In the genomic region with DNA sequence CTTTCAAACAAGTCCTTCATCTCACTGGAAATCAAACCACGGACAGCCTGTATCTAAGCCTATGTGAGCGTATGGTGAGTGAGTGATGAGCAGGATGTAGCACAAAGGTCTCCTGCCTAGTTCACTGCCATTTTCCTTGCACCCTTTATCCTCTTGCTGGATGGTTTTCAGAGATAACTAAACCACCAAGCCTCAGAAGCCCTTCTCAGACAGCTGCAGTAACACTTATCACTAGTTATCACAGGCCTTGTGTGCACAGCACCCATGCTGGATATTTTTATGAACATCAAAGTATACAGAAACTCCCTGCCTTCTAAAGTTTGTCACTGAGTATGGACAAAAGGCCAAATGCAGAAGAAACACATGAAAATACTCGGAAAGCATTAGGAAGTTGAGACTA, we compare ENCODE assay signal across 1 cellular context.
TF ChIP-seq lines count a peak whose summit lies in the region.

No MANE protein-coding gene starts in this region.

TF ChIP-seq in K562, 482 proteins besides CTCF, POLR2A, EP300 and RAD21 (continued from another document and continues in another):
- no peak for TF ChIP-seq SP1 (CRISPR knock-in tag; IDR thresholded peaks at IDR 0.05)
- peak; percentile 97 for TF ChIP-seq ARID1B (IDR thresholded peaks at IDR 0.05)
- peak; percentile 69 for TF ChIP-seq FOXA1 (IDR thresholded peaks at IDR 0.05; ENCODE audit: borderline replicate concordance)
- peak; percentile 72 for TF ChIP-seq MECOM (CRISPR knock-in tag; IDR thresholded peaks at IDR 0.05)
- TF ChIP-seq NBN (IDR thresholded peaks at IDR 0.05; ENCODE audit: low read depth): peak; percentile 72; the same call in 1 of the 2 replicates
- TF ChIP-seq IFI16 (CRISPR knock-in tag; IDR thresholded peaks at IDR 0.05): no peak
- peak; percentile 77; the same call in 1 of the 2 replicates for TF ChIP-seq CBFB (CRISPR knock-in tag; IDR thresholded peaks at IDR 0.05)
- TF ChIP-seq TEAD4 (IDR thresholded peaks at IDR 0.05; ENCODE audit: low read length): peak; percentile 99
- no peak for TF ChIP-seq TEAD4 (CRISPR knock-in tag; IDR thresholded peaks at IDR 0.05; ENCODE audit: borderline replicate concordance)
- TF ChIP-seq ZNF584 (CRISPR knock-in tag; IDR thresholded peaks at IDR 0.05; ENCODE audit: low read depth): peak; percentile 68; the same call in 1 of the 2 replicates
- TF ChIP-seq PHF20 (IDR thresholded peaks at IDR 0.05; ENCODE audit: partially characterized antibody): no peak
- no peak for TF ChIP-seq PCBP2 (IDR thresholded peaks at IDR 0.05; ENCODE audit: low read depth, low read length, poor library complexity, severe bottlenecking)
- no peak for TF ChIP-seq ZFP30 (CRISPR knock-in tag; IDR thresholded peaks at IDR 0.05; ENCODE audit: borderline replicate concordance)
- TF ChIP-seq, protein P1, sequence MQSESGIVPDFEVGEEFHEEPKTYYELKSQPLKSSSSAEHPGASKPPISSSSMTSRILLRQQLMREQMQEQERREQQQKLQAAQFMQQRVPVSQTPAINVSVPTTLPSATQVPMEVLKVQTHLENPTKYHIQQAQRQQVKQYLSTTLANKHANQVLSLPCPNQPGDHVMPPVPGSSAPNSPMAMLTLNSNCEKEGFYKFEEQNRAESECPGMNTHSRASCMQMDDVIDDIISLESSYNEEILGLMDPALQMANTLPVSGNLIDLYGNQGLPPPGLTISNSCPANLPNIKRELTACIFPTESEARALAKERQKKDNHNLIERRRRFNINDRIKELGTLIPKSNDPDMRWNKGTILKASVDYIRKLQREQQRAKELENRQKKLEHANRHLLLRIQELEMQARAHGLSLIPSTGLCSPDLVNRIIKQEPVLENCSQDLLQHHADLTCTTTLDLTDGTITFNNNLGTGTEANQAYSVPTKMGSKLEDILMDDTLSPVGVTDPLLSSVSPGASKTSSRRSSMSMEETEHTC (IDR thresholded peaks at IDR 0.05): no peak
- no peak for TF ChIP-seq HEY1 (CRISPR knock-in tag; IDR thresholded peaks at IDR 0.05; ENCODE audit: borderline replicate concordance)
- TF ChIP-seq SRF (CRISPR knock-in tag; IDR thresholded peaks at IDR 0.05): no peak
- TF ChIP-seq, protein P2, sequence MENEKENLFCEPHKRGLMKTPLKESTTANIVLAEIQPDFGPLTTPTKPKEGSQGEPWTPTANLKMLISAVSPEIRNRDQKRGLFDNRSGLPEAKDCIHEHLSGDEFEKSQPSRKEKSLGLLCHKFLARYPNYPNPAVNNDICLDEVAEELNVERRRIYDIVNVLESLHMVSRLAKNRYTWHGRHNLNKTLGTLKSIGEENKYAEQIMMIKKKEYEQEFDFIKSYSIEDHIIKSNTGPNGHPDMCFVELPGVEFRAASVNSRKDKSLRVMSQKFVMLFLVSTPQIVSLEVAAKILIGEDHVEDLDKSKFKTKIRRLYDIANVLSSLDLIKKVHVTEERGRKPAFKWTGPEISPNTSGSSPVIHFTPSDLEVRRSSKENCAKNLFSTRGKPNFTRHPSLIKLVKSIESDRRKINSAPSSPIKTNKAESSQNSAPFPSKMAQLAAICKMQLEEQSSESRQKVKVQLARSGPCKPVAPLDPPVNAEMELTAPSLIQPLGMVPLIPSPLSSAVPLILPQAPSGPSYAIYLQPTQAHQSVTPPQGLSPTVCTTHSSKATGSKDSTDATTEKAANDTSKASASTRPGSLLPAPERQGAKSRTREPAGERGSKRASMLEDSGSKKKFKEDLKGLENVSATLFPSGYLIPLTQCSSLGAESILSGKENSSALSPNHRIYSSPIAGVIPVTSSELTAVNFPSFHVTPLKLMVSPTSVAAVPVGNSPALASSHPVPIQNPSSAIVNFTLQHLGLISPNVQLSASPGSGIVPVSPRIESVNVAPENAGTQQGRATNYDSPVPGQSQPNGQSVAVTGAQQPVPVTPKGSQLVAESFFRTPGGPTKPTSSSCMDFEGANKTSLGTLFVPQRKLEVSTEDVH (IDR thresholded peaks at IDR 0.05; ENCODE audit: low read depth, partially characterized antibody): no peak
- TF ChIP-seq, protein P3, sequence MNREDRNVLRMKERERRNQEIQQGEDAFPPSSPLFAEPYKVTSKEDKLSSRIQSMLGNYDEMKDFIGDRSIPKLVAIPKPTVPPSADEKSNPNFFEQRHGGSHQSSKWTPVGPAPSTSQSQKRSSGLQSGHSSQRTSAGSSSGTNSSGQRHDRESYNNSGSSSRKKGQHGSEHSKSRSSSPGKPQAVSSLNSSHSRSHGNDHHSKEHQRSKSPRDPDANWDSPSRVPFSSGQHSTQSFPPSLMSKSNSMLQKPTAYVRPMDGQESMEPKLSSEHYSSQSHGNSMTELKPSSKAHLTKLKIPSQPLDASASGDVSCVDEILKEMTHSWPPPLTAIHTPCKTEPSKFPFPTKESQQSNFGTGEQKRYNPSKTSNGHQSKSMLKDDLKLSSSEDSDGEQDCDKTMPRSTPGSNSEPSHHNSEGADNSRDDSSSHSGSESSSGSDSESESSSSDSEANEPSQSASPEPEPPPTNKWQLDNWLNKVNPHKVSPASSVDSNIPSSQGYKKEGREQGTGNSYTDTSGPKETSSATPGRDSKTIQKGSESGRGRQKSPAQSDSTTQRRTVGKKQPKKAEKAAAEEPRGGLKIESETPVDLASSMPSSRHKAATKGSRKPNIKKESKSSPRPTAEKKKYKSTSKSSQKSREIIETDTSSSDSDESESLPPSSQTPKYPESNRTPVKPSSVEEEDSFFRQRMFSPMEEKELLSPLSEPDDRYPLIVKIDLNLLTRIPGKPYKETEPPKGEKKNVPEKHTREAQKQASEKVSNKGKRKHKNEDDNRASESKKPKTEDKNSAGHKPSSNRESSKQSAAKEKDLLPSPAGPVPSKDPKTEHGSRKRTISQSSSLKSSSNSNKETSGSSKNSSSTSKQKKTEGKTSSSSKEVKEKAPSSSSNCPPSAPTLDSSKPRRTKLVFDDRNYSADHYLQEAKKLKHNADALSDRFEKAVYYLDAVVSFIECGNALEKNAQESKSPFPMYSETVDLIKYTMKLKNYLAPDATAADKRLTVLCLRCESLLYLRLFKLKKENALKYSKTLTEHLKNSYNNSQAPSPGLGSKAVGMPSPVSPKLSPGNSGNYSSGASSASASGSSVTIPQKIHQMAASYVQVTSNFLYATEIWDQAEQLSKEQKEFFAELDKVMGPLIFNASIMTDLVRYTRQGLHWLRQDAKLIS (CRISPR knock-in tag; IDR thresholded peaks at IDR 0.05): no peak
- TF ChIP-seq, protein P4, sequence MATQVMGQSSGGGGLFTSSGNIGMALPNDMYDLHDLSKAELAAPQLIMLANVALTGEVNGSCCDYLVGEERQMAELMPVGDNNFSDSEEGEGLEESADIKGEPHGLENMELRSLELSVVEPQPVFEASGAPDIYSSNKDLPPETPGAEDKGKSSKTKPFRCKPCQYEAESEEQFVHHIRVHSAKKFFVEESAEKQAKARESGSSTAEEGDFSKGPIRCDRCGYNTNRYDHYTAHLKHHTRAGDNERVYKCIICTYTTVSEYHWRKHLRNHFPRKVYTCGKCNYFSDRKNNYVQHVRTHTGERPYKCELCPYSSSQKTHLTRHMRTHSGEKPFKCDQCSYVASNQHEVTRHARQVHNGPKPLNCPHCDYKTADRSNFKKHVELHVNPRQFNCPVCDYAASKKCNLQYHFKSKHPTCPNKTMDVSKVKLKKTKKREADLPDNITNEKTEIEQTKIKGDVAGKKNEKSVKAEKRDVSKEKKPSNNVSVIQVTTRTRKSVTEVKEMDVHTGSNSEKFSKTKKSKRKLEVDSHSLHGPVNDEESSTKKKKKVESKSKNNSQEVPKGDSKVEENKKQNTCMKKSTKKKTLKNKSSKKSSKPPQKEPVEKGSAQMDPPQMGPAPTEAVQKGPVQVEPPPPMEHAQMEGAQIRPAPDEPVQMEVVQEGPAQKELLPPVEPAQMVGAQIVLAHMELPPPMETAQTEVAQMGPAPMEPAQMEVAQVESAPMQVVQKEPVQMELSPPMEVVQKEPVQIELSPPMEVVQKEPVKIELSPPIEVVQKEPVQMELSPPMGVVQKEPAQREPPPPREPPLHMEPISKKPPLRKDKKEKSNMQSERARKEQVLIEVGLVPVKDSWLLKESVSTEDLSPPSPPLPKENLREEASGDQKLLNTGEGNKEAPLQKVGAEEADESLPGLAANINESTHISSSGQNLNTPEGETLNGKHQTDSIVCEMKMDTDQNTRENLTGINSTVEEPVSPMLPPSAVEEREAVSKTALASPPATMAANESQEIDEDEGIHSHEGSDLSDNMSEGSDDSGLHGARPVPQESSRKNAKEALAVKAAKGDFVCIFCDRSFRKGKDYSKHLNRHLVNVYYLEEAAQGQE (CRISPR knock-in tag; IDR thresholded peaks at IDR 0.05; ENCODE audit: low read depth): no peak
- 0 out of 4 replicates have a peak, but pooled peaks of 1 of the 2 experiments have one; percentile 70 for TF ChIP-seq ARNT (IDR thresholded peaks at IDR 0.05)
- no peak for TF ChIP-seq ERF (CRISPR knock-in tag; IDR thresholded peaks at IDR 0.05)
- TF ChIP-seq BRF1 (IDR thresholded peaks at IDR 0.05; ENCODE audit: borderline replicate concordance, extremely low read depth, insufficient read length): no peak
- no peak for TF ChIP-seq RBM14 (IDR thresholded peaks at IDR 0.05; ENCODE audit: borderline replicate concordance, insufficient read depth, low read depth, low read length)
- TF ChIP-seq SMARCA4 (IDR thresholded peaks at IDR 0.05): peak; percentile 92
- peak; percentile 96 for TF ChIP-seq KLF16 (IDR thresholded peaks at IDR 0.05)
- TF ChIP-seq FOXA3 (CRISPR knock-in tag; conservative IDR thresholded peaks at IDR 0.05 in 1 of 2, IDR thresholded peaks at IDR 0.05 in 1 of 2): peak; percentile 97 to 99
- no peak for TF ChIP-seq HNRNPK (IDR thresholded peaks at IDR 0.05; ENCODE audit: low read depth, low read length, poor library complexity, severe bottlenecking)
- TF ChIP-seq MEIS2 (IDR thresholded peaks at IDR 0.05; ENCODE audit: partially characterized antibody): peak; percentile 88
- TF ChIP-seq KLF13 (tag; IDR thresholded peaks at IDR 0.05; ENCODE audit: borderline replicate concordance, low read depth): no peak
- TF ChIP-seq, protein P5, sequence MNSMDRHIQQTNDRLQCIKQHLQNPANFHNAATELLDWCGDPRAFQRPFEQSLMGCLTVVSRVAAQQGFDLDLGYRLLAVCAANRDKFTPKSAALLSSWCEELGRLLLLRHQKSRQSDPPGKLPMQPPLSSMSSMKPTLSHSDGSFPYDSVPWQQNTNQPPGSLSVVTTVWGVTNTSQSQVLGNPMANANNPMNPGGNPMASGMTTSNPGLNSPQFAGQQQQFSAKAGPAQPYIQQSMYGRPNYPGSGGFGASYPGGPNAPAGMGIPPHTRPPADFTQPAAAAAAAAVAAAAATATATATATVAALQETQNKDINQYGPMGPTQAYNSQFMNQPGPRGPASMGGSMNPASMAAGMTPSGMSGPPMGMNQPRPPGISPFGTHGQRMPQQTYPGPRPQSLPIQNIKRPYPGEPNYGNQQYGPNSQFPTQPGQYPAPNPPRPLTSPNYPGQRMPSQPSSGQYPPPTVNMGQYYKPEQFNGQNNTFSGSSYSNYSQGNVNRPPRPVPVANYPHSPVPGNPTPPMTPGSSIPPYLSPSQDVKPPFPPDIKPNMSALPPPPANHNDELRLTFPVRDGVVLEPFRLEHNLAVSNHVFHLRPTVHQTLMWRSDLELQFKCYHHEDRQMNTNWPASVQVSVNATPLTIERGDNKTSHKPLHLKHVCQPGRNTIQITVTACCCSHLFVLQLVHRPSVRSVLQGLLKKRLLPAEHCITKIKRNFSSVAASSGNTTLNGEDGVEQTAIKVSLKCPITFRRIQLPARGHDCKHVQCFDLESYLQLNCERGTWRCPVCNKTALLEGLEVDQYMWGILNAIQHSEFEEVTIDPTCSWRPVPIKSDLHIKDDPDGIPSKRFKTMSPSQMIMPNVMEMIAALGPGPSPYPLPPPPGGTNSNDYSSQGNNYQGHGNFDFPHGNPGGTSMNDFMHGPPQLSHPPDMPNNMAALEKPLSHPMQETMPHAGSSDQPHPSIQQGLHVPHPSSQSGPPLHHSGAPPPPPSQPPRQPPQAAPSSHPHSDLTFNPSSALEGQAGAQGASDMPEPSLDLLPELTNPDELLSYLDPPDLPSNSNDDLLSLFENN (IDR thresholded peaks at IDR 0.05; ENCODE audit: low read depth in 2 of 2, low read length in 2 of 2): peak in 1 of 2 experiments; percentile 88; a peak in 2 of 4 replicates
- TF ChIP-seq ZNF124 (CRISPR knock-in tag; IDR thresholded peaks at IDR 0.05): no peak
- no peak for TF ChIP-seq NFE2L1 (tag; IDR thresholded peaks at IDR 0.05; ENCODE audit: borderline replicate concordance, low read depth)
- TF ChIP-seq, protein P6, sequence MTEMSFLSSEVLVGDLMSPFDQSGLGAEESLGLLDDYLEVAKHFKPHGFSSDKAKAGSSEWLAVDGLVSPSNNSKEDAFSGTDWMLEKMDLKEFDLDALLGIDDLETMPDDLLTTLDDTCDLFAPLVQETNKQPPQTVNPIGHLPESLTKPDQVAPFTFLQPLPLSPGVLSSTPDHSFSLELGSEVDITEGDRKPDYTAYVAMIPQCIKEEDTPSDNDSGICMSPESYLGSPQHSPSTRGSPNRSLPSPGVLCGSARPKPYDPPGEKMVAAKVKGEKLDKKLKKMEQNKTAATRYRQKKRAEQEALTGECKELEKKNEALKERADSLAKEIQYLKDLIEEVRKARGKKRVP (CRISPR knock-in tag; IDR thresholded peaks at IDR 0.05): peak; percentile 67; the same call in 1 of the 2 replicates
- peak; percentile 95 for TF ChIP-seq NCOR1 (IDR thresholded peaks at IDR 0.05)
- TF ChIP-seq DPF2 (IDR thresholded peaks at IDR 0.05): peak; percentile 95
- 0 out of 2 replicates have a peak, but pooled peaks have one; percentile 32 for TF ChIP-seq SMAD3 (CRISPR knock-in tag; conservative IDR thresholded peaks at IDR 0.05)
- TF ChIP-seq SMARCE1 (IDR thresholded peaks at IDR 0.05): peak; percentile 83
- TF ChIP-seq KLF6 (CRISPR knock-in tag; IDR thresholded peaks at IDR 0.05; ENCODE audit: borderline replicate concordance): 0 out of 2 replicates have a peak, but pooled peaks have one; percentile 10
- peak; percentile 78; the same call in 1 of the 2 replicates for TF ChIP-seq CC2D1A (IDR thresholded peaks at IDR 0.05)
- TF ChIP-seq CHD2 (IDR thresholded peaks at IDR 0.05; ENCODE audit: low read depth, low read length): no peak
- TF ChIP-seq ZNF589 (CRISPR knock-in tag; IDR thresholded peaks at IDR 0.05; ENCODE audit: low read depth): 0 out of 2 replicates have a peak, but pooled peaks have one; percentile 55
- peak; percentile 75 to 92 for TF ChIP-seq KDM1A (IDR thresholded peaks at IDR 0.05)
- TF ChIP-seq EHMT2 (IDR thresholded peaks at IDR 0.05): peak; percentile 77; the same call in 1 of the 2 replicates
- TF ChIP-seq TBL1XR1 (IDR thresholded peaks at IDR 0.05; ENCODE audit: low read length in 2 of 2): peak in 1 of 2 experiments; percentile 82; a peak in 1 of 4 replicates
- peak; percentile 40; the same call in 1 of the 2 replicates for TF ChIP-seq CREB1 (IDR thresholded peaks at IDR 0.05)
- TF ChIP-seq CREB1 (CRISPR knock-in tag; IDR thresholded peaks at IDR 0.05): no peak
- TF ChIP-seq, protein P7, sequence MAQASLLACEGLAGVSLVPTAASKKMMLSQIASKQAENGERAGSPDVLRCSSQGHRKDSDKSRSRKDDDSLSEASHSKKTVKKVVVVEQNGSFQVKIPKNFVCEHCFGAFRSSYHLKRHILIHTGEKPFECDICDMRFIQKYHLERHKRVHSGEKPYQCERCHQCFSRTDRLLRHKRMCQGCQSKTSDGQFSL (CRISPR knock-in tag; IDR thresholded peaks at IDR 0.05): no peak
- TF ChIP-seq, protein P7 (tag; IDR thresholded peaks at IDR 0.05): no peak
- TF ChIP-seq BRD4 (IDR thresholded peaks at IDR 0.05): no peak
- peak; percentile 84 for TF ChIP-seq NFIC (IDR thresholded peaks at IDR 0.05)
- TF ChIP-seq POLR2B (IDR thresholded peaks at IDR 0.05; ENCODE audit: low read depth, partially characterized antibody): no peak
- no peak for TF ChIP-seq ZNF232 (CRISPR knock-in tag; IDR thresholded peaks at IDR 0.05)
- TF ChIP-seq SRSF7 (optimal IDR thresholded peaks at IDR 0.05; ENCODE audit: low read depth, low read length): no peak
